23 cellular contexts compared by ENCODE assay signal in the genomic region with DNA sequence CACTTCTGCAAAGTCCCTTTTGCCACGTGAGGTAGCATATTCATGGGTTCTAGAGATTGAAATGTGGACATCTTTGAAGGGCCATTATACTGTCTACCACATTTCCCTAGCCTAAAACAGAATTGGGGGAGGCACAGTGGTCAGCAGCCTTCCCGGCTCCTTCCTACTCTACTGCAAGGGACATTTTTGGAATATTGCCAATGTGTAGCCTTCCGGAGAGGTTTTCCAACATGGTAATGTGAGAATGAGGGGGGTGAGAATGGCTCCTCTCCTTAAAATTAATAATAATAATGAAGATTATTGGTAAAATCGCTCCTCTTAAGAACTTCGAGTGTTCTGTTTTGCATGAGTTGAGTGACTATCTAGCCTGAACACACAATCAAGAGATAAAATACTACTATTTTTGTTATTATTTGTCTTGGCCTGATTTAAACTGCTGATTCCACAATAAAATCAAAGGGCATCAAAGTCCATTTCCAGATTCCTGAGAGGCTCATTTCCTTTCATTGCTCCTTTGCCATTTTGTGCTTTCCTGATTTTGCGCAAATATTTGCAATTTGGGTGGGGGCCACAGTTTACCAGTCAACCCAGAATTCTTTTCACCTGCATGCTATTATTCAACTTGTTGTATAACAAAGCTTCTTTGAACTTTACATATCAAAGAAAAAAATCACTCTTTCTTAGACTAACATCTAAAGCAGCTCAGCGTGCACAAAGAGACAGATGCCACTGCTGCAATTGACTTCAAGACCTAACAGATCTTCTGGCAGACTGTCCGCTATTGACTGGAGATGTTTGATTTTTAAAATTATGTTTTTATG. TPM values are rescaled to one million over a fixed set of nuclear protein-coding genes. Genes with fewer than 3 reads are reported as not detected.
DNase-seq lines count a peak whose midpoint lies in the region; ATAC-seq and TF ChIP-seq lines count a peak whose summit lies in the region.
"Had no signal": no experiment of that assay in that cellular context is flagged by ENCODE, and none has a peak within 500 bp of the region (broad histone marks: within the 10 kb centered on the region; RNA-seq: fewer than 3 reads in every experiment).

No MANE protein-coding gene starts in this region.

- no peak overlapping the region for H3K27ac Mint-ChIP-seq in CD8-positive, alpha-beta T cell
- H3K27ac Mint-ChIP-seq: CD14-positive monocyte, T-cell had no signal

- no peaks in the 10 kb centered on the region for H3K36me3 Mint-ChIP-seq in CD8-positive, alpha-beta T cell
- H3K36me3 Mint-ChIP-seq: CD14-positive monocyte, T-cell had no signal

- no peak for TF ChIP-seq CTCF in CD8-positive, alpha-beta T cell (IDR thresholded peaks at IDR 0.05)
- no peak for TF ChIP-seq CTCF in esophagus muscularis mucosa (IDR thresholded peaks at IDR 0.05)
- no peak for TF ChIP-seq CTCF in mucosa of descending colon (IDR thresholded peaks at IDR 0.05)
- no peak for TF ChIP-seq CTCF in suprapubic skin (IDR thresholded peaks at IDR 0.05)

- intact Hi-C loops in CD8-positive, alpha-beta T cell (cut with DNase I, micrococcal nuclease): no loop called here
- intact Hi-C loops in esophagus muscularis mucosa (cut with DNase I): no loop called here
- intact Hi-C loops in mucosa of descending colon (cut with DNase I, micrococcal nuclease): no loop called here
- intact Hi-C loops in posterior cingulate gyrus (cut with DNase I): no loop called here

- TF ChIP-seq EP300 in esophagus muscularis mucosa (IDR thresholded peaks at IDR 0.05): no peak
- no peak for TF ChIP-seq EP300 in suprapubic skin (IDR thresholded peaks at IDR 0.05)

- H3K9me3 ChIP-seq in CD8-positive, alpha-beta T cell (ENCODE audit: low read length): no peaks in the 10 kb centered on the region
- no peaks in the 10 kb centered on the region for H3K9me3 ChIP-seq in esophagus muscularis mucosa
- H3K9me3 ChIP-seq in mucosa of descending colon: no peaks in the 10 kb centered on the region
- H3K9me3 ChIP-seq in suprapubic skin: no peaks in the 10 kb centered on the region

- no peak for TF ChIP-seq POLR2A in esophagus muscularis mucosa (IDR thresholded peaks at IDR 0.05; ENCODE audit: low read depth)
- TF ChIP-seq POLR2A in suprapubic skin (IDR thresholded peaks at IDR 0.05): no peak

- H3K4me3 Mint-ChIP-seq in CD8-positive, alpha-beta T cell: no peak overlapping the region
- H3K4me3 Mint-ChIP-seq: CD14-positive monocyte, T-cell had no signal

- 78% methylated on average over 7 of the region's 8 CpGs for WGBS in esophagus muscularis mucosa
- 82% methylated on average over 8 of the region's 8 CpGs for WGBS in suprapubic skin

- ATAC-seq in CD8-positive, alpha-beta T cell: peak; percentile 29
- ATAC-seq in mucosa of descending colon (peak; percentile 47), GM18517 (IDR thresholded peaks at IDR 0.05; ENCODE audit: unreplicated experiment) (no peak)
- ATAC-seq: PC-3, SK-N-SH treated with all-trans-retinoic acid at 6 μM for 48 hours had no signal

- no peaks in the 10 kb centered on the region for H3K9me3 Mint-ChIP-seq in CD8-positive, alpha-beta T cell
- H3K9me3 Mint-ChIP-seq: T-cell had no signal

- no peaks in the 10 kb centered on the region for H3K27me3 Mint-ChIP-seq in CD8-positive, alpha-beta T cell (ENCODE audit: low read depth)
- H3K27me3 Mint-ChIP-seq: T-cell had no signal

- H3K27me3 ChIP-seq in CD8-positive, alpha-beta T cell (ENCODE audit: insufficient read depth, low read length): no peaks in the 10 kb centered on the region
- peaks cover 0 to under 1% (median 0%) of the 10 kb centered on the region in 4 donors for H3K27me3 ChIP-seq in esophagus muscularis mucosa
- no peaks in the 10 kb centered on the region for H3K27me3 ChIP-seq in suprapubic skin

- H3K4me1 Mint-ChIP-seq in CD8-positive, alpha-beta T cell (ENCODE audit: low read depth): peaks cover 42% of the 10 kb centered on the region
- H3K4me1 Mint-ChIP-seq: CD14-positive monocyte had no signal

- H3K4me3 ChIP-seq in CD8-positive, alpha-beta T cell (ENCODE audit: low read depth, low read length): no peak overlapping the region
- H3K4me3 ChIP-seq in esophagus muscularis mucosa: no peak overlapping the region
- no peak overlapping the region for H3K4me3 ChIP-seq in mucosa of descending colon
- no peak overlapping the region for H3K4me3 ChIP-seq in suprapubic skin

- no peaks in the 10 kb centered on the region for H3K36me3 ChIP-seq in CD8-positive, alpha-beta T cell (ENCODE audit: insufficient read depth, low read length)
- H3K36me3 ChIP-seq in esophagus muscularis mucosa (no peaks in the 10 kb centered on the region), mucosa of descending colon (ENCODE audit: low read depth) (no peaks in the 10 kb centered on the region), suprapubic skin (no peaks in the 10 kb centered on the region)

- H3K27ac ChIP-seq in CD8-positive, alpha-beta T cell (ENCODE audit: low read depth, low read length): no peak overlapping the region
- no peak overlapping the region for H3K27ac ChIP-seq in esophagus muscularis mucosa (replicated peaks in 1 of 4)
- no peak overlapping the region for H3K27ac ChIP-seq in suprapubic skin
- H3K27ac ChIP-seq: RWPE1 had no signal

- CTCF ChIA-PET in CD8-positive, alpha-beta T cell (lab: Charles Lee): no interaction called here

- no peak for DNase-seq in CD8-positive, alpha-beta T cell
- DNase-seq in NCI-H69 (lab: John Stamatoyannopoulos, UW): peak; percentile 18
- peak; percentile 53 for DNase-seq in esophagus muscularis mucosa (ENCODE audit: extremely low spot score)
- peak in 1 of 3 donors; percentile 11 for DNase-seq in mucosa of descending colon
- DNase-seq in suprapubic skin (ENCODE audit: low spot score in 2 of 2): no peak
- no peak for DNase-seq in mucosa of gallbladder (ENCODE audit: low spot score)
- DNase-seq in posterior cingulate gyrus: no peak
- DNase-seq: ACHN, AML-193, DMS153, GDM1, H7, NCI-H1092 treated with DMSO at 0.1 percent for 48 hours, NCI-H146, NCI-H2029 treated with DMSO at 0.1 percent for 48 hours, NCI-H510A, PC-3, SIG-M5 had no signal

- peaks cover 21% of the 10 kb centered on the region for H3K4me1 ChIP-seq in CD8-positive, alpha-beta T cell (ENCODE audit: insufficient read depth, low read length)
- H3K4me1 ChIP-seq in esophagus muscularis mucosa: no peaks in the 10 kb centered on the region
- peaks cover 5% of the 10 kb centered on the region for H3K4me1 ChIP-seq in mucosa of descending colon (ENCODE audit: low read depth)
- no peaks in the 10 kb centered on the region for H3K4me1 ChIP-seq in suprapubic skin

- POLR2A ChIA-PET in CD8-positive, alpha-beta T cell (lab: Charles Lee): no interaction called here

RNA-seq across cellular contexts. Expression of a gene that starts 27.0 kb away (rescaled TPM):
- 1 to 10 TPM; 1.6 to 1.9 TPM for total RNA-seq in CD8-positive, alpha-beta T cell
- total RNA-seq in esophagus muscularis mucosa (10 to 100 TPM in 3 of 4 donors, 1 to 10 TPM in 1; 9.1 to 16.8 (median 13.3) TPM), mucosa of descending colon (10 to 100 TPM in 1 of 3 donors, 1 to 10 TPM in 2; 3.9 to 11.8 (median 4.9) TPM), suprapubic skin (10 to 100 TPM; 14.5 to 33.4 (median 17.0) TPM), mucosa of gallbladder (3.2 TPM)

Comparison
In these comparisons a context has a peak if more than half of its experiments do, and no peak if none do; other contexts are left out.
1. DNase-seq: peak in NCI-H69 (single experiment) and esophagus muscularis mucosa (single experiment); none in CD8-positive, alpha-beta T cell (0 of 7), suprapubic skin (0 of 2), mucosa of gallbladder (single experiment) and posterior cingulate gyrus (0 of 10).